Comparison of ENCODE assay signal across 1 cellular context in genomic region chr18:79985172-79985571, GRCh38.
TF ChIP-seq lines count a peak whose summit lies in the region.

No MANE protein-coding gene starts in this region.

TF ChIP-seq in HepG2, 621 proteins besides CTCF, POLR2A, EP300 and RAD21 (continued from another document and continues in another):
- TF ChIP-seq ETV5 (CRISPR knock-in tag; IDR thresholded peaks at IDR 0.05; ENCODE audit: borderline replicate concordance) (0 out of 2 replicates have a peak, but pooled peaks have one; percentile 25), TFDP1 (CRISPR knock-in tag; IDR thresholded peaks at IDR 0.05; ENCODE audit: borderline replicate concordance) (peak; percentile 63; the same call in 1 of the 2 replicates), ARID5B (CRISPR knock-in tag; IDR thresholded peaks at IDR 0.05) (peak; percentile 81), KLF15 (CRISPR knock-in tag; IDR thresholded peaks at IDR 0.05; ENCODE audit: borderline replicate concordance) (no peak), MEIS2 (CRISPR knock-in tag; IDR thresholded peaks at IDR 0.05) (0 out of 2 replicates have a peak, but pooled peaks have one; percentile 64), GMEB1 (CRISPR knock-in tag; IDR thresholded peaks at IDR 0.05; ENCODE audit: borderline replicate concordance) (peak; percentile 45; the same call in 1 of the 2 replicates), FOXK1 (CRISPR knock-in tag; IDR thresholded peaks at IDR 0.05; ENCODE audit: borderline replicate concordance, low read depth) (peak; percentile 16; the same call in 1 of the 2 replicates), TFDP2 (CRISPR knock-in tag; IDR thresholded peaks at IDR 0.05) (peak; percentile 72), RBAK (CRISPR knock-in tag; IDR thresholded peaks at IDR 0.05) (no peak), ZNF574 (CRISPR knock-in tag; IDR thresholded peaks at IDR 0.05) (peak; percentile 50; the same call in 1 of the 2 replicates), YEATS4 (CRISPR knock-in tag; IDR thresholded peaks at IDR 0.05; ENCODE audit: borderline replicate concordance) (0 out of 2 replicates have a peak, but pooled peaks have one; percentile 59), ZMYM4 (CRISPR knock-in tag; IDR thresholded peaks at IDR 0.05) (peak; percentile 49; the same call in 1 of the 2 replicates), ZBTB38 (CRISPR knock-in tag; IDR thresholded peaks at IDR 0.05) (peak; percentile 58; the same call in 1 of the 2 replicates), SOX6 (IDR thresholded peaks at IDR 0.05) (no peak), SOX6 (CRISPR knock-in tag; IDR thresholded peaks at IDR 0.05) (0 out of 2 replicates have a peak, but pooled peaks have one; percentile 12), KDM3A (CRISPR knock-in tag; IDR thresholded peaks at IDR 0.05; ENCODE audit: low read depth) (0 out of 2 replicates have a peak, but pooled peaks have one; percentile 22), ZNF556 (CRISPR knock-in tag; IDR thresholded peaks at IDR 0.05; ENCODE audit: borderline replicate concordance) (peak; percentile 24; the same call in 1 of the 2 replicates), SALL1 (CRISPR knock-in tag; IDR thresholded peaks at IDR 0.05) (peak; percentile 84), ZHX2 (IDR thresholded peaks at IDR 0.05; ENCODE audit: low read depth) (0 out of 2 replicates have a peak, but pooled peaks have one; percentile 58), ZHX2 (CRISPR knock-in tag; IDR thresholded peaks at IDR 0.05; ENCODE audit: borderline replicate concordance) (no peak), ZBTB20 (CRISPR knock-in tag; IDR thresholded peaks at IDR 0.05; ENCODE audit: borderline replicate concordance, low read depth) (peak; percentile 66; the same call in 1 of the 2 replicates), MAX (IDR thresholded peaks at IDR 0.05) (peak; percentile 79), ZNF18 (CRISPR knock-in tag; IDR thresholded peaks at IDR 0.05; ENCODE audit: insufficient replicate concordance) (peak; percentile 39), ZNF788 (CRISPR knock-in tag; IDR thresholded peaks at IDR 0.05; ENCODE audit: borderline replicate concordance) (peak; percentile 61; the same call in 1 of the 2 replicates), SKIL (CRISPR knock-in tag; IDR thresholded peaks at IDR 0.05; ENCODE audit: borderline replicate concordance) (0 out of 2 replicates have a peak, but pooled peaks have one; percentile 33), HNF4G (IDR thresholded peaks at IDR 0.05; ENCODE audit: borderline replicate concordance, low read depth, low read length) (0 out of 2 replicates have a peak, but pooled peaks have one; percentile 17), HNF4G (CRISPR knock-in tag; IDR thresholded peaks at IDR 0.05; ENCODE audit: borderline replicate concordance, low read depth) (no peak), ZMYM3 (CRISPR knock-in tag; IDR thresholded peaks at IDR 0.05) (peak; percentile 56; the same call in 1 of the 2 replicates)
